In the genomic region with DNA sequence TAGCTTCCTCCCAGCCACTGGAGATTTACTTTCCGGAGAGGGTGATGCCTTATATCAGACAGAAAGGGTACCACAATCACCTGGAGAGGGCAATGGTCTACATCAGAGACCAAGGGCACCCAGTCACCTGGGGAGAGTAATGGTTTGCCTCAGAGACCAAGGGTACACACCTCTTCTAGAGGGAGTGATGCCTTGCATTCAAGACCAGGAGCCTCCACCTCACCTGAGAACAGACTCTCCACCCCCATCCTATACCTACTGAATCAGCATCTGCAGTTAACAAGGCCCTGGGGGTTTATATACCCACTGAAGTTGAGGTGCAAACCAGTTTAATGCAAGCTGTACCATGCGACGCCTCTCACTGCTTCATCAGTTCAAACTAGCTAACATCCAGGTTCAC, we compare ENCODE assay signal across 29 cellular contexts.
"Had no signal": no experiment of that assay in that cellular context is flagged by ENCODE, and none has a peak within 500 bp of the region (broad histone marks: within the 10 kb centered on the region; RNA-seq: fewer than 3 reads in every experiment).

No MANE protein-coding gene starts in this region.

- H3K27me3 ChIP-seq: body of pancreas, cardiac muscle cell, colonic mucosa, gastroesophageal sphincter, right atrium auricular region, spleen, upper lobe of right lung had no signal

- H3K36me3 Mint-ChIP-seq: activated naive CD8-positive, alpha-beta T cell; mesothelial cell of epicardium; naive thymus-derived CD8-positive, alpha-beta T cell had no signal

- ATAC-seq: activated CD4-positive, CD25-positive, alpha-beta regulatory T cell treated with anti-CD3 and anti-CD28 coated beads, Interleukin-2, amount 50 U/mL, for 24 hours; body of pancreas; gastroesophageal sphincter; left colon; naive thymus-derived CD8-positive, alpha-beta T cell; T-helper 17 cell; upper lobe of right lung had no signal

- DNase-seq: activated CD4-positive, alpha-beta T cell treated with anti-CD3 and anti-CD28 coated beads for 48 hours; activated CD4-positive, alpha-beta T cell treated with anti-CD3 and anti-CD28 coated beads, Interleukin-2, amount 50 U/mL, for 48 hours; activated CD8-positive, alpha-beta memory T cell treated with anti-CD3 and anti-CD28 coated beads for 24 hours; activated effector memory CD4-positive, alpha-beta T cell treated with Interleukin-2 at 50 U/mL for 16 hours; activated naive CD4-positive, alpha-beta T cell treated with Interleukin-2 at 50 U/mL for 16 hours; anterior cingulate cortex; body of pancreas; cerebellar nuclear complex; colonic mucosa; effector CD8-positive, alpha-beta T cell; erythroblast; hippocampal formation; kidney; left colon; naive thymus-derived CD8-positive, alpha-beta T cell; occipital lobe; spleen; stimulated activated naive CD4-positive, alpha-beta T cell treated with Interleukin-2 at 50 U/mL for 16 hours; T-helper 17 cell; T1000; upper lobe of right lung; WERI-Rb-1 had no signal

- H3K27me3 Mint-ChIP-seq: activated naive CD8-positive, alpha-beta T cell; T-helper 17 cell had no signal

- H3K27ac ChIP-seq: body of pancreas, cardiac muscle cell, colonic mucosa, gastroesophageal sphincter, right atrium auricular region, spleen, upper lobe of right lung, WERI-Rb-1 had no signal

- H3K36me3 ChIP-seq: cardiac muscle cell, colonic mucosa, gastroesophageal sphincter, right atrium auricular region, spleen, upper lobe of right lung, WERI-Rb-1 had no signal

- H3K4me3 Mint-ChIP-seq: activated naive CD8-positive, alpha-beta T cell; mesothelial cell of epicardium; naive thymus-derived CD8-positive, alpha-beta T cell; neural crest cell; T-helper 17 cell had no signal

- H3K27ac Mint-ChIP-seq: activated naive CD8-positive, alpha-beta T cell; mesothelial cell of epicardium; naive thymus-derived CD8-positive, alpha-beta T cell; T-helper 17 cell had no signal

- H3K9me3 ChIP-seq: body of pancreas, colonic mucosa, gastroesophageal sphincter, right atrium auricular region, spleen, upper lobe of right lung had no signal

- H3K4me1 ChIP-seq: body of pancreas, colonic mucosa, gastroesophageal sphincter, right atrium auricular region, spleen, upper lobe of right lung had no signal

- FAIRE-seq: kidney had no signal

- H3K4me1 Mint-ChIP-seq: mesothelial cell of epicardium; naive thymus-derived CD8-positive, alpha-beta T cell; neural crest cell; T-helper 17 cell had no signal

- H3K4me3 ChIP-seq: body of pancreas, cardiac muscle cell, colonic mucosa, gastroesophageal sphincter, right atrium auricular region, spleen, upper lobe of right lung had no signal
